ENCODE assay signal across 1 cellular context in the genomic region with DNA sequence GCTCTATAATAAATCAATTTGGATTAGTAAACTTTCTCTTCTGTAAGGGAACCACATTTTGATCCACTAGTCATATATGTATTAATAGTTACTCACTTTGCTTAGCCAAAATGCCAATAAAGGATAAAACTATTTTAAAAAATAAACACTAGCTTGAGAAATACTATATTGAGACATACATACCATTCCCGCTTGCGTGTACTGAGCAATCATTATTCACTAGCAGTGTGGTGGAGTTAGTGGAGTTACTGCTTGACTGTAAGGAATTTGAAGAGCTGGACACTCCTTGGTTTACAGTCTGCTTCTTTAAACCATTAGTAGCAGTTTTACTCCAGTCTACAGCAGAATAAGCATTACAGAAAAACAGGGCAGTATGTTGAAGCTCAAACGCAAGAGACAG.
TF ChIP-seq lines count a peak whose summit lies in the region.

No MANE protein-coding gene starts in this region.

TF ChIP-seq in HepG2, 621 proteins besides CTCF, POLR2A, EP300 and RAD21 (continued from another document):
- TF ChIP-seq, protein P1, sequence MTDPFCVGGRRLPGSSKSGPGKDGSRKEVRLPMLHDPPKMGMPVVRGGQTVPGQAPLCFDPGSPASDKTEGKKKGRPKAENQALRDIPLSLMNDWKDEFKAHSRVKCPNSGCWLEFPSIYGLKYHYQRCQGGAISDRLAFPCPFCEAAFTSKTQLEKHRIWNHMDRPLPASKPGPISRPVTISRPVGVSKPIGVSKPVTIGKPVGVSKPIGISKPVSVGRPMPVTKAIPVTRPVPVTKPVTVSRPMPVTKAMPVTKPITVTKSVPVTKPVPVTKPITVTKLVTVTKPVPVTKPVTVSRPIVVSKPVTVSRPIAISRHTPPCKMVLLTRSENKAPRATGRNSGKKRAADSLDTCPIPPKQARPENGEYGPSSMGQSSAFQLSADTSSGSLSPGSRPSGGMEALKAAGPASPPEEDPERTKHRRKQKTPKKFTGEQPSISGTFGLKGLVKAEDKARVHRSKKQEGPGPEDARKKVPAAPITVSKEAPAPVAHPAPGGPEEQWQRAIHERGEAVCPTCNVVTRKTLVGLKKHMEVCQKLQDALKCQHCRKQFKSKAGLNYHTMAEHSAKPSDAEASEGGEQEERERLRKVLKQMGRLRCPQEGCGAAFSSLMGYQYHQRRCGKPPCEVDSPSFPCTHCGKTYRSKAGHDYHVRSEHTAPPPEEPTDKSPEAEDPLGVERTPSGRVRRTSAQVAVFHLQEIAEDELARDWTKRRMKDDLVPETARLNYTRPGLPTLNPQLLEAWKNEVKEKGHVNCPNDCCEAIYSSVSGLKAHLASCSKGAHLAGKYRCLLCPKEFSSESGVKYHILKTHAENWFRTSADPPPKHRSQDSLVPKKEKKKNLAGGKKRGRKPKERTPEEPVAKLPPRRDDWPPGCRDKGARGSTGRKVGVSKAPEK (CRISPR knock-in tag; IDR thresholded peaks at IDR 0.05; ENCODE audit: borderline replicate concordance), result no peak
- TF ChIP-seq SMARCC2 (IDR thresholded peaks at IDR 0.05) (no peak), WIZ (CRISPR knock-in tag; IDR thresholded peaks at IDR 0.05) (no peak), ZNF746 (CRISPR knock-in tag; IDR thresholded peaks at IDR 0.05) (no peak), ZNF841 (CRISPR knock-in tag; IDR thresholded peaks at IDR 0.05; ENCODE audit: borderline replicate concordance) (no peak), NONO (IDR thresholded peaks at IDR 0.05) (no peak), NONO (CRISPR knock-in tag; conservative IDR thresholded peaks at IDR 0.05) (no peak), NCOA2 (CRISPR knock-in tag; IDR thresholded peaks at IDR 0.05) (no peak), ZNF792 (CRISPR knock-in tag; IDR thresholded peaks at IDR 0.05) (no peak)
TF ChIP-seq in HepG2: peak in this region for 0.
